Comparison of ENCODE assay signal across 15 cellular contexts in the genomic region with DNA sequence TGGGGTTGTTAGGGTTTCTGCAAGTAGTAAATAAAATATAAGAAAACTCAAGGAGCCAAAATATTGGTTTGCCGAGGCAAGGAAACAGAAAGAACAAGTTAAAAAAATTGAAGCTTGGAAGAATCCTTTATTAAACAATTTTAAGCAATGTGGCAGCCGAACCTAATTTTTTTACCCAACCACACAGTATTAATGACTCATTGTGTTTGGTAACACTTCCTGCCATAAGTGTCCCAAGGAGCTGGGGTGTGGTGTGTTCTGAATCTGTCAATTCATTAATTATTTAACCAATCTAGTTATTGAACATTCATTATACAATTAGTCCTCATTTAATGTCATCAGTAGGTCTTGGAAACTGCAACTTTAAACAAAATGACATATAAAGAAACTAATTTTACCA. TPM values are rescaled to one million over a fixed set of nuclear protein-coding genes. Genes with fewer than 3 reads are reported as not detected.
DNase-seq lines count a peak whose midpoint lies in the region; ATAC-seq, FAIRE-seq and TF ChIP-seq lines count a peak whose summit lies in the region.
"Had no signal": no experiment of that assay in that cellular context is flagged by ENCODE, and none has a peak within 500 bp of the region (broad histone marks: within the 10 kb centered on the region; RNA-seq: fewer than 3 reads in every experiment).

No MANE protein-coding gene starts in this region.

- H3K4me2 ChIP-seq in GM12878 (ENCODE audit: control insufficient read depth, insufficient read depth), result no peak overlapping the region
- no peak overlapping the region for H3K4me2 ChIP-seq in mesenchymal stem cell (ENCODE audit: low read length, poor library complexity, severe bottlenecking)

- no peak overlapping the region for H3K23ac ChIP-seq in mesenchymal stem cell (ENCODE audit: low read length in 2 of 2)

- H2BK12ac ChIP-seq in mesenchymal stem cell (ENCODE audit: low read length in 2 of 2), result no peak overlapping the region

- TF ChIP-seq CTCF in GM12878 (IDR thresholded peaks at IDR 0.05 in 2 of 3, conservative IDR thresholded peaks at IDR 0.05 in 1 of 3; ENCODE audit: control insufficient read depth in 2 of 3, extremely low read depth in 1 of 3, insufficient read depth in 1 of 3, low read depth in 3 of 3, low read length in 3 of 3), result no peak
- no peak for TF ChIP-seq CTCF in tibial nerve (IDR thresholded peaks at IDR 0.05)

- peak; percentile 16 for DNase-seq in EH (ENCODE audit: low read depth)
- DNase-seq in M059J (ENCODE audit: low read depth), result peak; percentile 52
- DNase-seq in GM12878 (ENCODE audit: low read depth, low spot score), result no peak
- peak; percentile 64 for DNase-seq in mesenchymal stem cell
- no peak for DNase-seq in HuH-7.5 (ENCODE audit: low spot score)
- DNase-seq in NCI-H146 treated with DMSO at 0.1 percent for 48 hours (lab: John Stamatoyannopoulos, UW; ENCODE audit: unreplicated experiment), result no peak
- DNase-seq in tibial nerve (ENCODE audit: low spot score in 2 of 2), result no peak
- no peak for DNase-seq in NCI-H1048 (lab: John Stamatoyannopoulos, UW)
- DNase-seq: central memory CD4-positive, alpha-beta T cell; DMS 273 treated with DMSO at 0.1 percent for 48 hours; kidney; NCI-H446; substantia nigra; T-helper 1 cell had no signal

- H2AFZ ChIP-seq in GM12878 (ENCODE audit: control insufficient read depth, low read depth, low read length), result no peak overlapping the region
- no peak overlapping the region for H2AFZ ChIP-seq in mesenchymal stem cell (ENCODE audit: low read depth, low read length)

- POLR2A ChIA-PET in GM12878 (lab: Charles Lee), result interaction anchor here (1.1 kb wide), 1 partner anchor 246 kb away, joined by 3 read pairs; no protein-coding TSS in a partner anchor

- in situ Hi-C loops in GM12878 (cut with MboI), result no loop called here

- FAIRE-seq in GM12878 (lab: Jason Lieb, UNC), result no peak
- FAIRE-seq: kidney had no signal

- peak; percentile 57 for ATAC-seq in GM12878
- ATAC-seq: Panc1 had no signal

- 15% methylated on average over 2 of the region's 2 CpGs for WGBS in GM12878 (ENCODE audit: insufficient coverage, insufficient replicate concordance, low lambda C conversion rate, missing lambda C conversion rate)
- WGBS in mesenchymal stem cell, result no CpG with 5 or more reads among the region's 2 CpGs
- WGBS in tibial nerve, 2 donors, result 50 to 56% methylated on average over 2 of the region's 2 CpGs

- TF ChIP-seq EP300 in GM12878 (IDR thresholded peaks at IDR 0.05; ENCODE audit: borderline replicate concordance in 1 of 2, control insufficient read depth in 1 of 2, low read depth in 2 of 2, low read length in 2 of 2), result no peak
- TF ChIP-seq EP300 in tibial nerve (IDR thresholded peaks at IDR 0.05), result no peak

- no TSS peak for BruUV-seq in GM12878 (replicated peaks; lab: Mats Ljungman, UMichigan)

- no peak overlapping the region for H3K4ac ChIP-seq in mesenchymal stem cell (ENCODE audit: low read depth in 1 of 2, low read length in 2 of 2)

- no peak overlapping the region for H2BK5ac ChIP-seq in mesenchymal stem cell (ENCODE audit: low read depth, low read length, poor library complexity, severe bottlenecking)

- H2AK5ac ChIP-seq in mesenchymal stem cell (ENCODE audit: low read length, severe bottlenecking), result no peak overlapping the region

- H3K4me1 ChIP-seq in GM12878 (ENCODE audit: control insufficient read depth, insufficient read depth, low read length) (no peaks in the 10 kb centered on the region), mesenchymal stem cell (ENCODE audit: control insufficient read depth, insufficient read depth, low read depth, low read length) (no peaks in the 10 kb centered on the region), tibial nerve (no peaks in the 10 kb centered on the region)

- H4K20me1 ChIP-seq in GM12878 (ENCODE audit: control insufficient read depth, insufficient read depth), result no peaks in the 10 kb centered on the region

- H3K4me3 ChIP-seq in GM12878, result no peak overlapping the region
- no peak overlapping the region for H3K4me3 ChIP-seq in mesenchymal stem cell (ENCODE audit: insufficient read depth in 1 of 2, low read depth in 1 of 2, low read length in 2 of 2)
- H3K4me3 ChIP-seq in tibial nerve, result no peak overlapping the region

- RAD21 ChIA-PET in GM12878 (lab: Charles Lee; ENCODE audit: unreplicated experiment), result interaction anchor here (0.8 kb wide), 1 partner anchor 228 kb away, joined by 4 read pairs; no protein-coding TSS in a partner anchor

- no peaks in the 10 kb centered on the region for H3K79me2 ChIP-seq in GM12878 (ENCODE audit: control insufficient read depth, insufficient read depth, low read length)

- no peak overlapping the region for H3K27ac ChIP-seq in GM12878 (ENCODE audit: control insufficient read depth, insufficient read depth)
- H3K27ac ChIP-seq in mesenchymal stem cell (ENCODE audit: low read length, poor library complexity, severe bottlenecking), result no peak overlapping the region
- no peak overlapping the region for H3K27ac ChIP-seq in tibial nerve

- TF ChIP-seq RAD21 in GM12878 (IDR thresholded peaks at IDR 0.05; ENCODE audit: insufficient read depth, low read depth, low read length), result no peak

- TF ChIP-seq POLR2A in GM12878 (IDR thresholded peaks at IDR 0.05; ENCODE audit: low read depth, low read length) (no peak), tibial nerve (IDR thresholded peaks at IDR 0.05) (no peak)

- SMC1A ChIA-PET in GM12878 (lab: Charles Lee; ENCODE audit: uncharacterized antibody, unreplicated experiment), result interaction anchor here (0.8 to 1.6 kb wide), 6 partner anchors 17 to 229 kb away, joined by 3 to 5 read pairs (median 3); no protein-coding TSS in a partner anchor

- H3K9ac ChIP-seq in GM12878 (ENCODE audit: control insufficient read depth, insufficient read depth, low read length) (no peak overlapping the region), mesenchymal stem cell (ENCODE audit: low read length) (peak overlapping the region; percentile 6)

- peaks cover 2 to 9% of the 10 kb centered on the region in 2 experiments; a peak in 2 of 4 replicates for H3K27me3 ChIP-seq in GM12878 (replicated peaks in 1 of 2; ENCODE audit: control insufficient read depth in 2 of 2, insufficient read depth in 2 of 2, low read length in 1 of 2)
- H3K27me3 ChIP-seq in mesenchymal stem cell (ENCODE audit: control insufficient read depth in 1 of 2, insufficient read depth in 1 of 2, low read length in 2 of 2), result no peaks in the 10 kb centered on the region
- no peaks in the 10 kb centered on the region for H3K27me3 ChIP-seq in tibial nerve

- H3K79me1 ChIP-seq in mesenchymal stem cell (replicated peaks; ENCODE audit: low read length, poor library complexity, severe bottlenecking), result no peaks in the 10 kb centered on the region

- no peak overlapping the region for H2BK120ac ChIP-seq in mesenchymal stem cell (ENCODE audit: low read depth, low read length)

- no peak overlapping the region for H2BK15ac ChIP-seq in mesenchymal stem cell (ENCODE audit: low read depth, poor library complexity, severe bottlenecking)

- intact Hi-C loops in GM12878 (cut with micrococcal nuclease; ENCODE audit: unreplicated experiment), result no loop called here

- no peaks in the 10 kb centered on the region for H3K36me3 ChIP-seq in GM12878 (ENCODE audit: control insufficient read depth in 2 of 2, insufficient read depth in 2 of 2, low read length in 1 of 2)
- H3K36me3 ChIP-seq in mesenchymal stem cell (ENCODE audit: control insufficient read depth in 1 of 2, insufficient read depth in 2 of 2, low read depth in 1 of 2, low read length in 2 of 2), result no peaks in the 10 kb centered on the region
- no peaks in the 10 kb centered on the region for H3K36me3 ChIP-seq in tibial nerve

- CTCF ChIA-PET in GM12878 (lab: Yijun Ruan, JAX), result interaction anchor here (0.8 to 2.4 kb wide), 6 partner anchors 9 to 681 kb away, joined by 3 to 11 read pairs (median 4); no protein-coding TSS in a partner anchor

- H4K8ac ChIP-seq in mesenchymal stem cell (ENCODE audit: low read length), result no peak overlapping the region

- H3K14ac ChIP-seq in mesenchymal stem cell (ENCODE audit: low read length in 2 of 2), result no peak overlapping the region

- H4K91ac ChIP-seq in mesenchymal stem cell (ENCODE audit: low read length), result no peak overlapping the region

- no peak overlapping the region for H3K18ac ChIP-seq in mesenchymal stem cell (ENCODE audit: low read depth in 1 of 2, low read length in 2 of 2)

- H3K9me3 ChIP-seq in GM12878 (replicated peaks; ENCODE audit: control insufficient read depth, insufficient read depth, low read length), result no peaks in the 10 kb centered on the region
- H3K9me3 ChIP-seq in mesenchymal stem cell (ENCODE audit: control insufficient read depth, low read length), result no peaks in the 10 kb centered on the region
- no peaks in the 10 kb centered on the region for H3K9me3 ChIP-seq in tibial nerve

RNA-seq across cellular contexts. Expression of a gene that starts 19.3 kb away (rescaled TPM):
- total RNA-seq in M059J (2014; rRNA removed; shearing (Covaris generic)), result 38.3 and 53.6 TPM in 2 replicates
- total RNA-seq in GM12878 (2013; cell fraction: nucleolus; rRNA removed), result not detected in 2 replicates
- total RNA-seq in GM12878 (2014; rRNA removed) (not detected in 2 replicates), GM12878 (2014; rRNA removed; fragmentation: Illumina TruSeq; extraction: Trizol) (not detected in 2 replicates), GM12878 (2021) (not detected in 2 replicates), tibial nerve (100 to 1,000 TPM in 3 of 4 donors, 10 to 100 TPM in 1; 82.8 to 136 (median 113) TPM)
- polyA plus RNA-seq in GM12878 (2011; ENCODE audit: low read depth), result not detected
- polyA plus RNA-seq in GM12878 (2011; rRNA removed) (not detected in 2 replicates), GM12878 (2014; fragmentation: Illumina TruSeq; extraction: Trizol) (not detected in 2 replicates), GM12878 (2014; fragmentation: Nextera tagmentation; extraction: Ambion mirVana) (under 1 TPM in 1 of 2 experiments, not detected in 1; 0.05 TPM), GM12878 (2014; rRNA removed) (not detected in 2 replicates), GM12878 (2016; fragmentation: Nextera tagmentation; extraction: Ambion mirVana) (under 1 TPM in 1 of 2 experiments, not detected in 1; 0.14 TPM)
- not detected in 2 replicates for polyA plus RNA-seq in GM12878 (2011; cell fraction: cytosol; rRNA removed)
- not detected in 2 replicates for polyA plus RNA-seq in GM12878 (2011; cell fraction: nucleus; rRNA removed)
- polyA plus RNA-seq in GM12878 (2012), result 0.06 TPM in 1 of 2 replicates, not detected in the other
- polyA minus RNA-seq in GM12878 (2011; rRNA and poly(A)+ RNA removed), result 0.05 TPM in 1 of 2 replicates, not detected in the other
- not detected in 2 replicates for polyA minus RNA-seq in GM12878 (2011; cell fraction: cytosol; rRNA and poly(A)+ RNA removed)
- polyA minus RNA-seq in GM12878 (2011; cell fraction: nucleus; rRNA and poly(A)+ RNA removed), result not detected in 2 replicates
- 60.8 TPM for polyA plus RNA-seq in mesenchymal stem cell (2013, experiment 1 of 2)
- polyA plus RNA-seq in mesenchymal stem cell (2013, experiment 2 of 2), result 63.6 TPM

RNA-seq across cellular contexts. Expression of a gene that starts 32.0 kb away (rescaled TPM):
- 184 and 200 TPM in 2 replicates for total RNA-seq in M059J (2014; rRNA removed; shearing (Covaris generic))
- total RNA-seq in GM12878 (2013; cell fraction: nucleolus; rRNA removed), result 129 and 138 TPM in 2 replicates
- total RNA-seq in GM12878 (2014; rRNA removed) (121 and 184 TPM in 2 replicates), GM12878 (2014; rRNA removed; fragmentation: Illumina TruSeq; extraction: Trizol) (110 and 118 TPM in 2 replicates), GM12878 (2021) (63.6 and 67.6 TPM in 2 replicates), tibial nerve (10 to 100 TPM; 18.6 to 58.3 (median 44.8) TPM)
- polyA plus RNA-seq in GM12878 (2011; ENCODE audit: low read depth), result 20.0 TPM
- polyA plus RNA-seq in GM12878 (2011; rRNA removed) (168 and 274 TPM in 2 replicates), GM12878 (2014; fragmentation: Illumina TruSeq; extraction: Trizol) (109 and 157 TPM in 2 replicates), GM12878 (2014; fragmentation: Nextera tagmentation; extraction: Ambion mirVana) (100 to 1,000 TPM; 101 to 136 TPM), GM12878 (2014; rRNA removed) (75.5 and 98.4 TPM in 2 replicates), GM12878 (2016; fragmentation: Nextera tagmentation; extraction: Ambion mirVana) (10 to 100 TPM; 68.3 to 80.7 TPM)
- polyA plus RNA-seq in GM12878 (2011; cell fraction: cytosol; rRNA removed), result 68.3 and 83.0 TPM in 2 replicates
- 44.5 and 47.6 TPM in 2 replicates for polyA plus RNA-seq in GM12878 (2011; cell fraction: nucleus; rRNA removed)
- 35.5 and 64.6 TPM in 2 replicates for polyA plus RNA-seq in GM12878 (2012)
- polyA minus RNA-seq in GM12878 (2011; rRNA and poly(A)+ RNA removed), result 77.1 and 79.8 TPM in 2 replicates
- 47.7 and 48.8 TPM in 2 replicates for polyA minus RNA-seq in GM12878 (2011; cell fraction: cytosol; rRNA and poly(A)+ RNA removed)
- polyA minus RNA-seq in GM12878 (2011; cell fraction: nucleus; rRNA and poly(A)+ RNA removed), result 32.8 and 57.2 TPM in 2 replicates
- polyA plus RNA-seq in mesenchymal stem cell (2013, experiment 1 of 2), result 313 TPM
- 343 TPM for polyA plus RNA-seq in mesenchymal stem cell (2013, experiment 2 of 2)

Comparison
In these comparisons a context has a peak if more than half of its experiments do, and no peak if none do; other contexts are left out.
1. DNase-seq: peak in EH (single experiment), M059J (single experiment) and mesenchymal stem cell (single experiment); none in GM12878 (single experiment), HuH-7.5 (single experiment), NCI-H146 treated with DMSO at 0.1 percent for 48 hours (single experiment), tibial nerve (0 of 2) and NCI-H1048 (single experiment).
2. RNA of a gene that starts 19.3 kb away (total RNA-seq): 82.8 to 136 TPM in tibial nerve and 38.3 to 53.6 TPM in M059J; not detected in GM12878; every median in the first group is over 10 times any median in the second.